Comparison of ENCODE assay signal across 30 cellular contexts in genomic region chr1:20139776-20140612, GRCh38. TPM values are rescaled to one million over a fixed set of nuclear protein-coding genes. Genes with fewer than 3 reads are reported as not detected.
"Had no signal": no experiment of that assay in that cellular context is flagged by ENCODE, and none has a peak within 500 bp of the region (broad histone marks: within the 10 kb centered on the region; RNA-seq: fewer than 3 reads in every experiment).

No MANE protein-coding gene starts in this region.

- ATAC-seq: activated T-helper 17 cell treated with anti-CD3 and anti-CD28 coated beads, Interleukin-2, amount 50 U/mL, for 72 hours; heart right ventricle; left lobe of liver; naive thymus-derived CD8-positive, alpha-beta T cell; right lobe of liver; stimulated activated memory B cell treated with anti-CD40 and anti-IgM and Interleukin-4, amounts not matched to agents 10 μg/mL and 1 μg/mL and 100 μg/mL, for 72 hours had no signal

- H3K27ac ChIP-seq: breast epithelium, heart right ventricle, ovary, right lobe of liver, stomach, transverse colon, uterus had no signal

- H3K4me1 ChIP-seq: breast epithelium, right lobe of liver, stomach, transverse colon, uterus had no signal

- DNase-seq: activated CD4-positive, alpha-beta T cell treated with anti-CD3 and anti-CD28 coated beads for 1 hour; activated CD8-positive, alpha-beta memory T cell treated with anti-CD3 and anti-CD28 coated beads, Interleukin-2, amount 50 U/mL, for 4 hours; activated naive CD8-positive, alpha-beta T cell treated with anti-CD3 and anti-CD28 coated beads, Interleukin-2, amount 10 ng/mL, durations not matched to agents 7 days and 5 days; activated T-cell treated with anti-CD3 and anti-CD28 coated beads, Interleukin-2, amount 50 U/mL, for 24 hours; amniotic stem cell; cerebellar nuclear complex; erythroblast; foreskin fibroblast; heart right ventricle; naive thymus-derived CD8-positive, alpha-beta T cell; ovary; stimulated activated CD4-positive, alpha-beta T cell treated with anti-CD3 and anti-CD28 coated beads, Interleukin-15, amount 100 ng/mL, for 24 hours; stomach; transverse colon; uterus had no signal

- H3K4me3 ChIP-seq: breast epithelium, heart right ventricle, lung, ovary, right lobe of liver, smooth muscle cell, stomach, transverse colon, uterus had no signal

- H3K9me3 ChIP-seq: breast epithelium, heart right ventricle, ovary, right lobe of liver, stomach, transverse colon, uterus had no signal

- H3K4me2 ChIP-seq: smooth muscle cell had no signal

- H3K36me3 ChIP-seq: breast epithelium, heart right ventricle, ovary, right lobe of liver, stomach, transverse colon, uterus had no signal

- H3K27me3 ChIP-seq: breast epithelium, ovary, right lobe of liver, transverse colon, uterus had no signal

- FAIRE-seq: endometrium, TTC549 had no signal

RNA-seq across cellular contexts. Expression of gene PLA2G2F, which starts 0.9 kb away (rescaled TPM):
- total RNA-seq: activated naive CD4-positive, alpha-beta T cell treated with anti-CD3 and anti-CD28 coated beads for 36 hours; activated naive CD8-positive, alpha-beta T cell treated with anti-CD3 and anti-CD28 coated beads, Interleukin-2, amount 10 ng/mL, durations not matched to agents 7 days and 5 days; activated T-helper 17 cell treated with anti-CD3 and anti-CD28 coated beads, Interleukin-2, amount 50 U/mL, for 72 hours; breast epithelium; fibroblast of lung; heart right ventricle; left lobe of liver; lung; naive thymus-derived CD8-positive, alpha-beta T cell; pulmonary artery endothelial cell; right lobe of liver; T-helper 2 cell treated with Interferon-gamma antibody and Interleukin-4, amounts not matched to agents 100 ng/mL and 5 ng/mL, for 36 hours; temporal lobe had no signal
- polyA plus RNA-seq: fibroblast of lung; heart right ventricle; lung; naive thymus-derived CD8-positive, alpha-beta T cell; stomach had no signal

RNA-seq across cellular contexts. Expression of gene PLA2G2D, which starts 20.7 kb away (rescaled TPM):
- total RNA-seq: activated naive CD8-positive, alpha-beta T cell treated with anti-CD3 and anti-CD28 coated beads, Interleukin-2, amount 10 ng/mL, durations not matched to agents 7 days and 5 days; activated T-helper 17 cell treated with anti-CD3 and anti-CD28 coated beads, Interleukin-2, amount 50 U/mL, for 72 hours; fibroblast of lung; kidney epithelial cell; left lobe of liver; naive thymus-derived CD8-positive, alpha-beta T cell; pulmonary artery endothelial cell; smooth muscle cell; stomach; T-helper 2 cell treated with Interferon-gamma antibody and Interleukin-4, amounts not matched to agents 100 ng/mL and 5 ng/mL, for 36 hours; temporal lobe; uterus had no signal
- polyA plus RNA-seq: fibroblast of lung; heart right ventricle; naive thymus-derived CD8-positive, alpha-beta T cell; smooth muscle cell had no signal

RNA-seq across cellular contexts. Expression of gene UBXN10, which starts 45.9 kb away (rescaled TPM):
- total RNA-seq: naive thymus-derived CD8-positive, alpha-beta T cell; pulmonary artery endothelial cell had no signal
- polyA plus RNA-seq: fibroblast of lung had no signal

RNA-seq across cellular contexts. Expression of gene PLA2G2C, which starts 46.3 kb away (rescaled TPM):
- total RNA-seq: activated naive CD8-positive, alpha-beta T cell treated with anti-CD3 and anti-CD28 coated beads, Interleukin-2, amount 10 ng/mL, durations not matched to agents 7 days and 5 days; fibroblast of lung; heart right ventricle; kidney epithelial cell; left lobe of liver; naive thymus-derived CD8-positive, alpha-beta T cell; ovary; pulmonary artery endothelial cell; right lobe of liver; temporal lobe; uterus had no signal
- polyA plus RNA-seq: fibroblast of lung; heart right ventricle; lung; naive thymus-derived CD8-positive, alpha-beta T cell; smooth muscle cell had no signal
